ENCODE assay signal across 19 cellular contexts in genomic region chr6:40799296-40800020, GRCh38.
DNase-seq lines count a peak whose midpoint lies in the region; ATAC-seq and TF ChIP-seq lines count a peak whose summit lies in the region.
"Had no signal": no experiment of that assay in that cellular context is flagged by ENCODE, and none has a peak within 500 bp of the region (broad histone marks: within the 10 kb centered on the region; RNA-seq: fewer than 3 reads in every experiment).

No MANE protein-coding gene starts in this region.

- peak; percentile 46 for DNase-seq in NCI-H510A treated with DMSO at 0.1 percent for 48 hours (lab: John Stamatoyannopoulos, UW)
- DNase-seq in NCI-H510A (lab: John Stamatoyannopoulos, UW) = no peak
- DNase-seq in NCI-H524 (lab: John Stamatoyannopoulos, UW) = peak; percentile 69 to 84
- DNase-seq in central memory CD8-positive, alpha-beta T cell (ENCODE audit: low spot score in 2 of 2) = no peak
- DNase-seq in psoas muscle = no peak
- no peak for DNase-seq in osteoblast (ENCODE audit: insufficient read length, low spot score, missing footprints)
- DNase-seq: AML-193; C1 segment of cervical spinal cord; Calu3; CD8-positive, alpha-beta T cell; DMS53; GDM1; IMR-90; SIG-M5; SK-N-SH had no signal

- intact Hi-C loops in psoas muscle (cut with DNase I) = loop anchor here in 1 of 2 donors (10.0 kb wide), 1 partner anchor 485 kb away; no protein-coding TSS in a partner anchor

- H3K79me2 ChIP-seq in osteoblast (ENCODE audit: insufficient read depth, low read length) = no peaks in the 10 kb centered on the region

- H3K4me1 Mint-ChIP-seq in central memory CD8-positive, alpha-beta T cell = peaks cover 5% of the 10 kb centered on the region

- H3K27ac ChIP-seq in psoas muscle (no peak overlapping the region), osteoblast (ENCODE audit: low read depth, low read length) (no peak overlapping the region)
- H3K27ac ChIP-seq: KMS-11 had no signal

- H3K27me3 ChIP-seq in psoas muscle (ENCODE audit: insufficient read depth in 3 of 3, low read length in 2 of 3) (no peaks in the 10 kb centered on the region), osteoblast (ENCODE audit: insufficient read depth, low read length) (peaks cover 5% of the 10 kb centered on the region)

- no peak overlapping the region for H2AFZ ChIP-seq in osteoblast (ENCODE audit: low read length)

- no peaks in the 10 kb centered on the region for H4K20me1 ChIP-seq in osteoblast (ENCODE audit: insufficient read depth, low read length)

- WGBS in psoas muscle, 3 donors = 76 to 77% (median 77%) methylated on average over 6 of the region's 6 CpGs

- H3K27ac Mint-ChIP-seq in central memory CD8-positive, alpha-beta T cell (ENCODE audit: low read depth) = peak overlapping the region; percentile 11
- H3K27ac Mint-ChIP-seq: CD8-positive, alpha-beta T cell had no signal

- no peaks in the 10 kb centered on the region for H3K36me3 Mint-ChIP-seq in central memory CD8-positive, alpha-beta T cell (ENCODE audit: insufficient read depth)
- H3K36me3 Mint-ChIP-seq: CD8-positive, alpha-beta T cell had no signal

- ATAC-seq in central memory CD8-positive, alpha-beta T cell (replicated peaks; ENCODE audit: extremely low read depth, poor library complexity, severe bottlenecking) = no peak
- no peak for ATAC-seq in psoas muscle
- ATAC-seq in HG03571 (IDR thresholded peaks at IDR 0.05; ENCODE audit: unreplicated experiment) = no peak
- ATAC-seq: CD8-positive, alpha-beta T cell; HCT116; Panc1 had no signal

- H3K9me3 Mint-ChIP-seq in central memory CD8-positive, alpha-beta T cell = no peaks in the 10 kb centered on the region
- H3K9me3 Mint-ChIP-seq: CD8-positive, alpha-beta T cell had no signal

- peaks cover 12% of the 10 kb centered on the region for H3K4me1 ChIP-seq in psoas muscle
- no peaks in the 10 kb centered on the region for H3K4me1 ChIP-seq in osteoblast (ENCODE audit: insufficient read depth, low read length)

- H3K4me3 Mint-ChIP-seq in central memory CD8-positive, alpha-beta T cell = no peak overlapping the region
- H3K4me3 Mint-ChIP-seq: CD8-positive, alpha-beta T cell had no signal

- peaks cover 25% of the 10 kb centered on the region for H3K27me3 Mint-ChIP-seq in central memory CD8-positive, alpha-beta T cell

- H3K9me3 ChIP-seq in psoas muscle = no peaks in the 10 kb centered on the region
- H3K9me3 ChIP-seq in osteoblast (ENCODE audit: low read depth, low read length) = no peaks in the 10 kb centered on the region
- H3K9me3 ChIP-seq: SK-N-SH had no signal

- TF ChIP-seq CTCF in psoas muscle (IDR thresholded peaks at IDR 0.05) (no peak), osteoblast (IDR thresholded peaks at IDR 0.05; ENCODE audit: extremely low read depth, low read depth, low read length) (no peak)

- no peaks in the 10 kb centered on the region for H3K36me3 ChIP-seq in psoas muscle (ENCODE audit: insufficient read depth in 1 of 2, low read depth in 1 of 2)
- no peaks in the 10 kb centered on the region for H3K36me3 ChIP-seq in osteoblast (ENCODE audit: insufficient read depth, low read length)

- no peak overlapping the region for H3K4me3 ChIP-seq in psoas muscle
- H3K4me3 ChIP-seq in osteoblast (ENCODE audit: insufficient read depth, low read length) = no peak overlapping the region

- no peak overlapping the region for H3K4me2 ChIP-seq in osteoblast (ENCODE audit: insufficient read depth, low read length)
- H3K4me2 ChIP-seq: KMS-11, SK-N-SH had no signal

Comparison
In these comparisons a context has a peak if more than half of its experiments do, and no peak if none do; other contexts are left out.
1. DNase-seq: peak in NCI-H510A treated with DMSO at 0.1 percent for 48 hours (single experiment) and NCI-H524 (2 of 2); none in NCI-H510A (single experiment), central memory CD8-positive, alpha-beta T cell (0 of 2), psoas muscle (0 of 2) and osteoblast (single experiment).